Comparison of ENCODE assay signal across 11 cellular contexts in genomic region chr7:131021902-131022301, GRCh38.
DNase-seq lines count a peak whose midpoint lies in the region; ATAC-seq lines count a peak whose summit lies in the region.
"Had no signal": no experiment of that assay in that cellular context is flagged by ENCODE, and none has a peak within 500 bp of the region (broad histone marks: within the 10 kb centered on the region; RNA-seq: fewer than 3 reads in every experiment).

No MANE protein-coding gene starts in this region.

- CTCF ChIA-PET in activated naive CD4-positive, alpha-beta T cell treated with anti-CD3 and anti-CD28 coated beads for 36 hours (lab: Charles Lee), result interaction anchor here (0.6 to 2.1 kb wide), 6 partner anchors 12 to 306 kb away, joined by 3 to 7 read pairs (median 5); no protein-coding TSS in a partner anchor

- intact Hi-C loops in activated naive CD4-positive, alpha-beta T cell treated with anti-CD3 and anti-CD28 coated beads for 36 hours (cut with micrococcal nuclease), result loop anchor here (1.0 kb wide), 1 partner anchor 10 kb away; no protein-coding TSS in a partner anchor
- intact Hi-C loops in cardiac septum (cut with DNase I), result no loop called here

- peaks cover 20% of the 10 kb centered on the region for H3K4me1 ChIP-seq in thymus (ENCODE audit: control insufficient read depth, insufficient read depth, low read length)

- H3K4me3 Mint-ChIP-seq in activated naive CD4-positive, alpha-beta T cell treated with anti-CD3 and anti-CD28 coated beads for 36 hours, result peak overlapping the region; percentile 33
- H3K4me3 Mint-ChIP-seq: H9 had no signal

- no peaks in the 10 kb centered on the region for H3K27me3 Mint-ChIP-seq in activated naive CD4-positive, alpha-beta T cell treated with anti-CD3 and anti-CD28 coated beads for 36 hours (ENCODE audit: low read depth)

- H3K9me3 Mint-ChIP-seq in activated naive CD4-positive, alpha-beta T cell treated with anti-CD3 and anti-CD28 coated beads for 36 hours, result peaks cover 16% of the 10 kb centered on the region
- H3K9me3 Mint-ChIP-seq: H9 had no signal

- DNase-seq in activated naive CD4-positive, alpha-beta T cell treated with anti-CD3 and anti-CD28 coated beads for 36 hours, result no peak
- no peak for DNase-seq in activated naive CD4-positive, alpha-beta T cell treated with Interleukin-2 at 50 U/mL for 16 hours
- DNase-seq in NCI-H2227 (lab: John Stamatoyannopoulos, UW; ENCODE audit: unreplicated experiment), result peak; percentile 57
- peak; percentile 13 for DNase-seq in dermis blood vessel endothelial cell
- DNase-seq in cardiac septum (ENCODE audit: low spot score), result no peak
- DNase-seq: H9, T-helper 9 cell had no signal

- H3K27ac ChIP-seq in thymus (ENCODE audit: low read depth), result peak overlapping the region; percentile 43

- no peak for ATAC-seq in GM18907 (IDR thresholded peaks at IDR 0.05; ENCODE audit: unreplicated experiment)
- no peak for ATAC-seq in HG03469 (IDR thresholded peaks at IDR 0.05; ENCODE audit: unreplicated experiment)
- ATAC-seq: K562 had no signal

- no peaks in the 10 kb centered on the region for H3K27me3 ChIP-seq in thymus (ENCODE audit: control insufficient read depth, insufficient read depth)

- no peak overlapping the region for H3K4me3 ChIP-seq in thymus (ENCODE audit: low read length)
- H3K4me3 ChIP-seq: K562 had no signal

- H3K36me3 Mint-ChIP-seq in activated naive CD4-positive, alpha-beta T cell treated with anti-CD3 and anti-CD28 coated beads for 36 hours (ENCODE audit: low read depth), result peaks cover 22% of the 10 kb centered on the region

- H3K36me3 ChIP-seq in thymus (ENCODE audit: control insufficient read depth, insufficient read depth), result no peaks in the 10 kb centered on the region

- peak overlapping the region; percentile 50 for H3K27ac Mint-ChIP-seq in activated naive CD4-positive, alpha-beta T cell treated with anti-CD3 and anti-CD28 coated beads for 36 hours
- H3K27ac Mint-ChIP-seq: H9 had no signal

- peaks cover 79% of the 10 kb centered on the region for H3K4me1 Mint-ChIP-seq in activated naive CD4-positive, alpha-beta T cell treated with anti-CD3 and anti-CD28 coated beads for 36 hours (ENCODE audit: low read depth)

- H3K9me3 ChIP-seq in thymus (ENCODE audit: control insufficient read depth), result no peaks in the 10 kb centered on the region

- 81% methylated on average over 8 of the region's 8 CpGs for WGBS in thymus

Comparison
In these comparisons a context has a peak if more than half of its experiments do, and no peak if none do; other contexts are left out.
1. DNase-seq: peak in NCI-H2227 (single experiment) and dermis blood vessel endothelial cell (single experiment); none in activated naive CD4-positive, alpha-beta T cell treated with anti-CD3 and anti-CD28 coated beads for 36 hours (single experiment), activated naive CD4-positive, alpha-beta T cell treated with Interleukin-2 at 50 U/mL for 16 hours (single experiment) and cardiac septum (single experiment).